In genomic region chr5:164563370-164563769, GRCh38 we compare ENCODE assay signal across 25 cellular contexts.
"Had no signal": no experiment of that assay in that cellular context is flagged by ENCODE, and none has a peak within 500 bp of the region (broad histone marks: within the 10 kb centered on the region; RNA-seq: fewer than 3 reads in every experiment).

No MANE protein-coding gene starts in this region.

- H3K27ac Mint-ChIP-seq: activated CD4-positive, alpha-beta memory T cell treated with anti-CD3 and anti-CD28 coated beads, Interleukin-2, amount 10 ng/mL, durations not matched to agents 7 days and 5 days; activated CD4-positive, alpha-beta T cell treated with anti-CD3 and anti-CD28 coated beads for 36 hours; activated CD4-positive, alpha-beta T cell treated with anti-CD3 and anti-CD28 coated beads, Interleukin-2, amount 10 ng/mL, durations not matched to agents 24 days and 14 days; activated naive CD8-positive, alpha-beta T cell; activated T-helper 17 cell treated with anti-CD3 and anti-CD28 coated beads, Interleukin-2, amount 50 U/mL, for 72 hours; dendritic cell treated with granulocyte-macrophage colony-stimulating factor and Interleukin-4, amounts not matched to agents 40 ng/mL and 50 ng/mL, for 4 days; endodermal cell had no signal

- FAIRE-seq: astrocyte, bronchial epithelial cell had no signal

- H3K27me3 Mint-ChIP-seq: activated CD4-positive, alpha-beta memory T cell treated with anti-CD3 and anti-CD28 coated beads, Interleukin-2, amount 10 ng/mL, durations not matched to agents 7 days and 5 days; activated CD4-positive, alpha-beta T cell treated with anti-CD3 and anti-CD28 coated beads for 36 hours; activated CD4-positive, alpha-beta T cell treated with anti-CD3 and anti-CD28 coated beads, Interleukin-2, amount 10 ng/mL, durations not matched to agents 24 days and 14 days; activated naive CD8-positive, alpha-beta T cell; activated T-helper 17 cell treated with anti-CD3 and anti-CD28 coated beads, Interleukin-2, amount 50 U/mL, for 72 hours; central memory CD8-positive, alpha-beta T cell; dendritic cell treated with granulocyte-macrophage colony-stimulating factor and Interleukin-4, amounts not matched to agents 40 ng/mL and 50 ng/mL, for 4 days had no signal

- H3K36me3 Mint-ChIP-seq: activated naive CD8-positive, alpha-beta T cell had no signal

- DNase-seq: activated CD4-positive, alpha-beta memory T cell treated with anti-CD3 and anti-CD28 coated beads, Interleukin-2, amount 10 ng/mL, durations not matched to agents 7 days and 5 days; activated CD4-positive, alpha-beta T cell treated with anti-CD3 and anti-CD28 coated beads for 36 hours; activated CD4-positive, alpha-beta T cell treated with anti-CD3 and anti-CD28 coated beads, Interleukin-2, amount 10 ng/mL, durations not matched to agents 24 days and 14 days; activated CD4-positive, CD25-positive, alpha-beta regulatory T cell; activated CD4-positive, CD25-positive, alpha-beta regulatory T cell treated with anti-CD3 and anti-CD28 coated beads, Interleukin-2, amount 50 U/mL, for 72 hours; activated CD8-positive, alpha-beta memory T cell treated with anti-CD3 and anti-CD28 coated beads for 24 hours; activated effector memory CD4-positive, alpha-beta T cell treated with Interleukin-2 at 50 U/mL for 16 hours; activated gamma-delta T cell treated with Interleukin-2 at 50 U/mL for 16 hours; activated naive CD4-positive, alpha-beta T cell treated with anti-CD3 and anti-CD28 coated beads, Interleukin-2, amount 50 U/mL, for 16 hours; activated naive CD4-positive, alpha-beta T cell treated with Interleukin-2 at 50 U/mL for 16 hours; activated T-cell treated with anti-CD3 and anti-CD28 coated beads, Interleukin-2, amount 50 U/mL, for 4 hours; amniotic stem cell; anterior cingulate cortex; brain microvascular endothelial cell; dorsolateral prefrontal cortex; effector memory CD4-positive, alpha-beta T cell; endodermal cell; foreskin fibroblast; hippocampal formation had no signal

- H3K4me3 Mint-ChIP-seq: activated CD4-positive, alpha-beta memory T cell treated with anti-CD3 and anti-CD28 coated beads, Interleukin-2, amount 10 ng/mL, durations not matched to agents 7 days and 5 days; activated CD4-positive, alpha-beta T cell treated with anti-CD3 and anti-CD28 coated beads for 36 hours; activated CD4-positive, alpha-beta T cell treated with anti-CD3 and anti-CD28 coated beads, Interleukin-2, amount 10 ng/mL, durations not matched to agents 24 days and 14 days; activated naive CD8-positive, alpha-beta T cell; activated T-cell treated with anti-CD3 and anti-CD28 coated beads, Interleukin-2, amount 50 U/mL, for 4 hours; activated T-helper 17 cell treated with anti-CD3 and anti-CD28 coated beads, Interleukin-2, amount 50 U/mL, for 72 hours; central memory CD8-positive, alpha-beta T cell; dendritic cell treated with granulocyte-macrophage colony-stimulating factor and Interleukin-4, amounts not matched to agents 40 ng/mL and 50 ng/mL, for 4 days; endodermal cell had no signal

- H3K4me1 Mint-ChIP-seq: activated CD4-positive, alpha-beta memory T cell treated with anti-CD3 and anti-CD28 coated beads, Interleukin-2, amount 10 ng/mL, durations not matched to agents 7 days and 5 days; activated CD4-positive, alpha-beta T cell treated with anti-CD3 and anti-CD28 coated beads for 36 hours; activated CD4-positive, alpha-beta T cell treated with anti-CD3 and anti-CD28 coated beads, Interleukin-2, amount 10 ng/mL, durations not matched to agents 24 days and 14 days; activated T-helper 17 cell treated with anti-CD3 and anti-CD28 coated beads, Interleukin-2, amount 50 U/mL, for 72 hours; central memory CD8-positive, alpha-beta T cell had no signal

- H3K9me3 Mint-ChIP-seq: activated CD4-positive, alpha-beta memory T cell treated with anti-CD3 and anti-CD28 coated beads, Interleukin-2, amount 10 ng/mL, durations not matched to agents 7 days and 5 days; activated CD4-positive, alpha-beta T cell treated with anti-CD3 and anti-CD28 coated beads, Interleukin-2, amount 10 ng/mL, durations not matched to agents 24 days and 14 days; activated T-helper 17 cell treated with anti-CD3 and anti-CD28 coated beads, Interleukin-2, amount 50 U/mL, for 72 hours; dendritic cell treated with granulocyte-macrophage colony-stimulating factor and Interleukin-4, amounts not matched to agents 40 ng/mL and 50 ng/mL, for 4 days; endodermal cell had no signal
